1 cellular context compared by ENCODE assay signal in genomic region chr5:43602818-43603534, GRCh38.
A peak's percentile ranks its signal among the peaks of the same experiment; 100 is the strongest.
TF ChIP-seq lines count a peak whose summit lies in the region.

TSS of gene NNT (plus strand) at chr5:43603180. CDS start at chr5:43609196, 6,016 bp downstream.

TF ChIP-seq in HEK293, 187 proteins besides CTCF, POLR2A, EP300 and RAD21 (continued from another document and continues in another):
- TF ChIP-seq BCL11B (tag by site-specific recombination; IDR thresholded peaks at IDR 0.05; ENCODE audit: low read depth) (0 out of 2 replicates have a peak, but pooled peaks have one; percentile 7), ZXDB (tag by site-specific recombination; IDR thresholded peaks at IDR 0.05) (peak; percentile 76; the same call in 1 of the 2 replicates), ZNF555 (tag by site-specific recombination; conservative IDR thresholded peaks at IDR 0.05) (no peak), ZNF660 (tag by site-specific recombination; IDR thresholded peaks at IDR 0.05) (0 out of 2 replicates have a peak, but pooled peaks have one; percentile 10), HOXD13 (CRISPR knock-in tag; IDR thresholded peaks at IDR 0.05; ENCODE audit: borderline replicate concordance) (no peak), ZNF121 (tag by site-specific recombination; IDR thresholded peaks at IDR 0.05) (peak; percentile 54; the same call in 1 of the 2 replicates), ZNF600 (tag by site-specific recombination; IDR thresholded peaks at IDR 0.05) (peak; percentile 13), ZNF707 (tag by site-specific recombination; IDR thresholded peaks at IDR 0.05) (no peak), ZNF341 (tag by site-specific recombination; IDR thresholded peaks at IDR 0.05; ENCODE audit: low read depth) (peak; percentile 74), EGR2 (tag by site-specific recombination; IDR thresholded peaks at IDR 0.05; ENCODE audit: low read depth) (peak; percentile 52), ZNF654 (tag by site-specific recombination; IDR thresholded peaks at IDR 0.05; ENCODE audit: low read depth) (no peak), WT1 (tag by site-specific recombination; IDR thresholded peaks at IDR 0.05) (peak; percentile 27; the same call in 1 of the 2 replicates), ZEB2 (tag by site-specific recombination; IDR thresholded peaks at IDR 0.05) (peak; percentile 46; the same call in 1 of the 2 replicates), IKZF3 (tag by site-specific recombination; IDR thresholded peaks at IDR 0.05) (no peak), ZNF335 (tag by site-specific recombination; conservative IDR thresholded peaks at IDR 0.05) (peak; percentile 98), ZBTB7A (tag by site-specific recombination; IDR thresholded peaks at IDR 0.05; ENCODE audit: low read depth) (peak; percentile 56; the same call in 1 of the 2 replicates), ZNF221 (tag by site-specific recombination; IDR thresholded peaks at IDR 0.05; ENCODE audit: borderline replicate concordance) (no peak), KLF17 (tag by site-specific recombination; IDR thresholded peaks at IDR 0.05) (no peak), ZNF623 (tag by site-specific recombination; IDR thresholded peaks at IDR 0.05) (no peak), ZNF48 (tag by site-specific recombination; IDR thresholded peaks at IDR 0.05) (no peak), ZBTB10 (tag by site-specific recombination; IDR thresholded peaks at IDR 0.05) (peak; percentile 50), ZFP37 (tag by site-specific recombination; IDR thresholded peaks at IDR 0.05) (peak; percentile 21; the same call in 1 of the 2 replicates), PATZ1 (tag by site-specific recombination; IDR thresholded peaks at IDR 0.05) (peak; percentile 95), ZNF530 (tag by site-specific recombination; IDR thresholded peaks at IDR 0.05; ENCODE audit: low read depth) (no peak), ZNF324 (tag by site-specific recombination; IDR thresholded peaks at IDR 0.05) (no peak; the same call in 1 of the 2 replicates), ZNF140 (tag by site-specific recombination; IDR thresholded peaks at IDR 0.05) (peak; percentile 56; the same call in 1 of the 2 replicates), HOXC10 (CRISPR knock-in tag; IDR thresholded peaks at IDR 0.05) (no peak), SALL2 (tag by site-specific recombination; IDR thresholded peaks at IDR 0.05; ENCODE audit: borderline replicate concordance) (no peak), SP7 (tag by site-specific recombination; IDR thresholded peaks at IDR 0.05) (peak; percentile 54; the same call in 1 of the 2 replicates), KLF8 (tag by site-specific recombination; IDR thresholded peaks at IDR 0.05) (peak; percentile 90), ZBTB8A (tag by site-specific recombination; IDR thresholded peaks at IDR 0.05) (peak; percentile 80), ZNF548 (tag by site-specific recombination; IDR thresholded peaks at IDR 0.05) (no peak), ZFHX2 (tag by site-specific recombination; conservative IDR thresholded peaks at IDR 0.05) (peak; percentile 43; the same call in 1 of the 2 replicates), ZNF16 (tag by site-specific recombination; IDR thresholded peaks at IDR 0.05; ENCODE audit: low read depth) (no peak), MEIS1 (CRISPR knock-in tag; IDR thresholded peaks at IDR 0.05; ENCODE audit: borderline replicate concordance) (no peak), ZBTB20 (tag by site-specific recombination; IDR thresholded peaks at IDR 0.05) (peak; percentile 71), ZNF18 (tag by site-specific recombination; IDR thresholded peaks at IDR 0.05) (no peak), ZNF2 (tag by site-specific recombination; IDR thresholded peaks at IDR 0.05) (peak; percentile 62), ZSCAN5A (tag by site-specific recombination; IDR thresholded peaks at IDR 0.05) (0 out of 2 replicates have a peak, but pooled peaks have one; percentile 39), KLF1 (tag by site-specific recombination; IDR thresholded peaks at IDR 0.05) (peak; percentile 24), ZNF302 (tag by site-specific recombination; IDR thresholded peaks at IDR 0.05; ENCODE audit: low read depth) (no peak), KLF9 (tag by site-specific recombination; IDR thresholded peaks at IDR 0.05; ENCODE audit: low read depth) (peak; percentile 47), ZNF404 (tag by site-specific recombination; IDR thresholded peaks at IDR 0.05) (no peak), ATF2 (tag by site-specific recombination; IDR thresholded peaks at IDR 0.05; ENCODE audit: low read depth) (no peak), ZNF169 (tag by site-specific recombination; IDR thresholded peaks at IDR 0.05) (no peak), ZNF426 (tag by site-specific recombination; IDR thresholded peaks at IDR 0.05) (no peak), TCF7L2 (IDR thresholded peaks at IDR 0.05; ENCODE audit: borderline replicate concordance, low read depth, low read length) (no peak), TSHZ1 (tag by site-specific recombination; IDR thresholded peaks at IDR 0.05; ENCODE audit: borderline replicate concordance) (peak; percentile 43; the same call in 1 of the 2 replicates), ZNF843 (tag by site-specific recombination; IDR thresholded peaks at IDR 0.05) (0 out of 2 replicates have a peak, but pooled peaks have one; percentile 15), ZNF184 (tag by site-specific recombination; IDR thresholded peaks at IDR 0.05) (no peak), ZNF513 (tag by site-specific recombination; IDR thresholded peaks at IDR 0.05) (no peak), ZSCAN30 (tag by site-specific recombination; IDR thresholded peaks at IDR 0.05) (peak; percentile 74), ZNF354C (tag by site-specific recombination; IDR thresholded peaks at IDR 0.05; ENCODE audit: borderline replicate concordance, low read depth) (no peak), ZBTB17 (tag by site-specific recombination; IDR thresholded peaks at IDR 0.05) (peak; percentile 81), ZNF311 (tag by site-specific recombination; IDR thresholded peaks at IDR 0.05; ENCODE audit: borderline replicate concordance) (no peak), ZNF664 (tag by site-specific recombination; IDR thresholded peaks at IDR 0.05) (no peak), ZNF747 (tag by site-specific recombination; IDR thresholded peaks at IDR 0.05) (no peak), KLF10 (tag by site-specific recombination; IDR thresholded peaks at IDR 0.05) (peak; percentile 91)
